In the genomic region with DNA sequence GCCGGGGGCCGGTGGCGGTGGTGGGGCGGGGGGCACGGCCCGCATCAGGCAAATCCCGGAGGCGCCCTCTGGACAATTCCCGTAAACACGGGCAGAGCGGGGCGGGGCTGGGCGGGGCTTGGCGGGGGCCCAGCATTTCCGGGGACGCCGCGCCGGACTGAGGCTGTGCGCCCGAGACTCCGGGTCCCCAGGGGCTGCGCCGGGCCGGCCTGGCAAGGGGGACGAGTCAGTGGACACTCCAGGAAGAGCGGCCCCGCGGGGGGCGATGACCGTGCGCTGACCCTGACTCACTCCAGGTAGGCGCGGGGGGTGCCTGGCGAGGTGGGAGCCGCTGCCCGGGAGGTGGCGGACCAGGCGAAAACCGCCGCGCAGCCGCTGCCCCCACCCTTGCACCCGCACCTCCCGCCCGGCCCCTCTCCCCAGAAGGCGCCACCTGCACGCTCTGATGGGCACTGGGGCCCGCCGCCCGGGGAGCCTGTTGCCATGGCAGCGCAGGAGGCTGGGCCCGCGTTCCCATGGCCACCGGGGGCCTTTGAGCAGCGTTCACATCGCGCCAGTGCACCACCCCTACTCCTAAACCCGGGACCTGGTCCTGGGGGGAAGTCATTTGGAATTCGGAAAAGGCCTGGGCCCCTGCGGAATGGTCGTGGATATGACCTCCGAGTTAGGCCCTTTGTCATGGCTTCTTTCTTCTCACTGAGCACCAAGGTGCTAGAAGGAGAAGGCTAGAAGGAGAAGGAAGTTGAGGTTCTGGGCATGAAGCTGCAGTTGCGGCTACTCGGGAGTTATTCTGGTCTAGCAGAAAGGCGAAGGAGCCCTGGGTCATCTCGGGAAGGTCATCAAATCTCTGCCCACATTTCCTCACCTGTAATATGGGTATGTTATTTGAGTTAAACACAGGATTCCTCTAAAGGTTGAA, we compare ENCODE assay signal across 8 cellular contexts. TPM values are rescaled to one million over a fixed set of nuclear protein-coding genes. Genes with fewer than 3 reads are reported as not detected.
DNase-seq lines count a peak whose midpoint lies in the region; ATAC-seq and TF ChIP-seq lines count a peak whose summit lies in the region.

No MANE protein-coding gene starts in this region.

- WGBS in liver = 3% methylated on average over 67 of the region's 67 CpGs

- no peaks in the 10 kb centered on the region for H3K9me3 ChIP-seq in liver (ENCODE audit: control insufficient read depth in 4 of 4, low read length in 3 of 4)

- H3K9ac ChIP-seq in liver (ENCODE audit: low read depth in 1 of 2, low read length in 2 of 2) = peak overlapping the region; percentile 18 to 36

- TF ChIP-seq CTCF in liver (IDR thresholded peaks at IDR 0.05; ENCODE audit: low read depth, low read length, missing input control) = no peak

- TF ChIP-seq RAD21 in liver (IDR thresholded peaks at IDR 0.05) = no peak

- peak overlapping the region; percentile 75 to 94 (median 91) for H3K4me3 ChIP-seq in liver (ENCODE audit: low read depth in 1 of 3, low read length in 3 of 3)

- ATAC-seq in GM18519 (IDR thresholded peaks at IDR 0.05; ENCODE audit: low FRiP score, unreplicated experiment) (peak; percentile 37), HG02938 (IDR thresholded peaks at IDR 0.05; ENCODE audit: unreplicated experiment) (peak; percentile 61)

- in situ Hi-C loops in ACHN (cut with HindIII; ENCODE audit: low pct_ligation_motif_present, low pct_unique_long_range_greater_than_20kb, low sequenced_read_pairs) = no loop called here

- no peaks in the 10 kb centered on the region for H3K36me3 ChIP-seq in liver (ENCODE audit: control insufficient read depth in 4 of 4, insufficient read depth in 3 of 4, low read depth in 1 of 4, low read length in 3 of 4)

- no peaks in the 10 kb centered on the region for H3K27me3 ChIP-seq in liver (ENCODE audit: control insufficient read depth in 4 of 4, insufficient read depth in 4 of 4, low read length in 3 of 4)

- DNase-seq in ACHN (peak; percentile 78), NCI-H2171 treated with DMSO at 0.1 percent for 48 hours (lab: John Stamatoyannopoulos, UW) (peak; percentile 68), cortex of kidney (lab: John Stamatoyannopoulos, UW) (peak; percentile 73)
- DNase-seq in activated CD4-positive, CD25-positive, alpha-beta regulatory T cell treated with anti-CD3 and anti-CD28 coated beads, Interleukin-2, amount 50 U/mL, for 72 hours = peak; percentile 57
- peak; percentile 14 for DNase-seq in stimulated activated CD8-positive, alpha-beta memory T cell treated with anti-CD3 and anti-CD28 coated beads, Interleukin-12 subunit alpha, Interleukin-12 subunit beta, amount 100 ng/mL, for 1 hour (ENCODE audit: low read depth)

- peaks cover 7 to 40% (median 23%) of the 10 kb centered on the region in 4 donors for H3K4me1 ChIP-seq in liver (ENCODE audit: control insufficient read depth in 4 of 4, insufficient read depth in 4 of 4, low read length in 3 of 4)

- H3K27ac ChIP-seq in liver (ENCODE audit: low read depth in 1 of 2, low read length in 2 of 2) = peak overlapping the region; percentile 88 to 96

TF ChIP-seq in liver, 16 proteins besides CTCF, POLR2A, EP300 and RAD21:
- TF ChIP-seq SP1 (IDR thresholded peaks at IDR 0.05) = no peak
- peak in 1 of 2 donors; percentile 12 for TF ChIP-seq RXRA (IDR thresholded peaks at IDR 0.05)
- TF ChIP-seq HNF4G (IDR thresholded peaks at IDR 0.05) = no peak
- no peak for TF ChIP-seq GABPA (IDR thresholded peaks at IDR 0.05 in 1 of 2, conservative IDR thresholded peaks at IDR 0.05 in 1 of 2)
- TF ChIP-seq, protein P1, sequence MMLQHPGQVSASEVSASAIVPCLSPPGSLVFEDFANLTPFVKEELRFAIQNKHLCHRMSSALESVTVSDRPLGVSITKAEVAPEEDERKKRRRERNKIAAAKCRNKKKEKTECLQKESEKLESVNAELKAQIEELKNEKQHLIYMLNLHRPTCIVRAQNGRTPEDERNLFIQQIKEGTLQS (IDR thresholded peaks at IDR 0.05) = no peak
- no peak for TF ChIP-seq FOXA1 (IDR thresholded peaks at IDR 0.05)
- TF ChIP-seq HNF4A (conservative IDR thresholded peaks at IDR 0.05) = peak in 1 of 2 donors; percentile 0

RNA-seq across cellular contexts. Expression of a gene that starts 16.1 kb away (rescaled TPM):
- total RNA-seq in liver = 10 to 100 TPM; 38.8 to 52.2 TPM
- 10 to 100 TPM; 14.3 to 15.2 TPM for polyA plus RNA-seq in liver

RNA-seq across cellular contexts. Expression of a gene that starts 48.7 kb away (rescaled TPM):
- total RNA-seq in liver = 10 to 100 TPM; 14.9 to 19.5 TPM
- polyA plus RNA-seq in liver = 100 to 1,000 TPM in 1 of 2 donors, 10 to 100 TPM in 1; 79.1 to 107 TPM

RNA-seq across cellular contexts. Expression of a gene that starts 49.0 kb away (rescaled TPM):
- 1 to 10 TPM; 6.7 to 8.6 TPM for total RNA-seq in liver
- polyA plus RNA-seq in liver = 1 to 10 TPM; 2.5 to 3.5 TPM

Comparison
In these comparisons a context has a peak if more than half of its experiments do, and no peak if none do; other contexts are left out.
1. Peak in every context shown above with its lines: DNase-seq, ATAC-seq, H3K4me3 ChIP-seq and H3K27ac ChIP-seq.
2. DNase-seq: peak in every context shown above with its lines; median percentile 78 in ACHN; 73 in cortex of kidney; 68 in NCI-H2171 treated with DMSO at 0.1 percent for 48 hours; 57 in activated CD4-positive, CD25-positive, alpha-beta regulatory T cell treated with anti-CD3 and anti-CD28 coated beads, Interleukin-2, amount 50 U/mL, for 72 hours; 14 in stimulated activated CD8-positive, alpha-beta memory T cell treated with anti-CD3 and anti-CD28 coated beads, Interleukin-12 subunit alpha, Interleukin-12 subunit beta, amount 100 ng/mL, for 1 hour.